In genomic region chr19:41364546-41365391, GRCh38 we compare ENCODE assay signal across 8 cellular contexts. TPM values are rescaled to one million over a fixed set of nuclear protein-coding genes. Genes with fewer than 3 reads are reported as not detected.
DNase-seq lines count a peak whose midpoint lies in the region; ATAC-seq and TF ChIP-seq lines count a peak whose summit lies in the region.

No MANE protein-coding gene starts in this region.

- no peaks in the 10 kb centered on the region for H3K27me3 ChIP-seq in WERI-Rb-1 (ENCODE audit: insufficient read depth, low read depth, severe bottlenecking)
- no peaks in the 10 kb centered on the region for H3K27me3 ChIP-seq in right cardiac atrium (ENCODE audit: control insufficient read depth, insufficient read depth)

- TF ChIP-seq CTCF in WERI-Rb-1 (IDR thresholded peaks at IDR 0.05; ENCODE audit: low read depth, low read length): no peak

- 0 out of 2 replicates have a peak, but pooled peaks cover 3% of the 10 kb centered on the region for H3K36me3 ChIP-seq in WERI-Rb-1

- peak overlapping the region; percentile 98 for H3K27ac Mint-ChIP-seq in T-helper 2 cell treated with Interferon-gamma antibody and Interleukin-4, amounts not matched to agents 5 μg/mL and 100 μg/mL, for 36 hours
- peak overlapping the region; percentile 99 for H3K27ac Mint-ChIP-seq in stimulated activated naive B cell treated with anti-CD40 and anti-IgM and Interleukin-4, amounts not matched to agents 10 μg/mL and 1 μg/mL and 100 μg/mL, for 72 hours

- H3K4me3 ChIP-seq in WERI-Rb-1 (ENCODE audit: low read depth, low read length) (peak overlapping the region; percentile 94), right cardiac atrium (ENCODE audit: low read length) (peak overlapping the region; percentile 87)

- peaks cover 24% of the 10 kb centered on the region for H3K4me1 Mint-ChIP-seq in T-helper 2 cell treated with Interferon-gamma antibody and Interleukin-4, amounts not matched to agents 5 μg/mL and 100 μg/mL, for 36 hours (ENCODE audit: low read depth)
- H3K4me1 Mint-ChIP-seq in stimulated activated naive B cell treated with anti-CD40 and anti-IgM and Interleukin-4, amounts not matched to agents 10 μg/mL and 1 μg/mL and 100 μg/mL, for 72 hours: peaks cover 20 to 27% of the 10 kb centered on the region in 2 donors

- ATAC-seq in right cardiac atrium (no peak), HG03342 (IDR thresholded peaks at IDR 0.05; ENCODE audit: unreplicated experiment) (no peak)
- ATAC-seq in stimulated activated naive B cell treated with anti-CD40 and anti-IgM and Interleukin-4, amounts not matched to agents 10 μg/mL and 1 μg/mL and 100 μg/mL, for 72 hours (replicated peaks): no peak

- H3K9me3 Mint-ChIP-seq in T-helper 2 cell treated with Interferon-gamma antibody and Interleukin-4, amounts not matched to agents 5 μg/mL and 100 μg/mL, for 36 hours: no peaks in the 10 kb centered on the region
- H3K9me3 Mint-ChIP-seq in stimulated activated naive B cell treated with anti-CD40 and anti-IgM and Interleukin-4, amounts not matched to agents 10 μg/mL and 1 μg/mL and 100 μg/mL, for 72 hours: no peaks in the 10 kb centered on the region

- WGBS in right cardiac atrium: 76% methylated on average over 13 of the region's 13 CpGs

- intact Hi-C loops in right cardiac atrium (cut with DNase I): no loop called here

- no peak for DNase-seq in T-helper 2 cell treated with Interferon-gamma antibody and Interleukin-4, amounts not matched to agents 5 μg/mL and 100 μg/mL, for 36 hours (ENCODE audit: low spot score)
- no peak for DNase-seq in T-helper 2 cell
- DNase-seq in WERI-Rb-1: no peak
- DNase-seq in right cardiac atrium: peak in 1 of 3 donors; percentile 3
- DNase-seq in stimulated activated naive B cell treated with anti-CD40 and anti-IgM and Interleukin-4, amounts not matched to agents 10 μg/mL and 1 μg/mL and 100 μg/mL, for 72 hours: no peak
- DNase-seq in GM03348 (ENCODE audit: low spot score): no peak
- no peak for DNase-seq in LoVo (ENCODE audit: low spot score)

- H3K4me3 Mint-ChIP-seq in T-helper 2 cell treated with Interferon-gamma antibody and Interleukin-4, amounts not matched to agents 5 μg/mL and 100 μg/mL, for 36 hours: peak overlapping the region; percentile 95
- peak overlapping the region; percentile 94 to 98 for H3K4me3 Mint-ChIP-seq in stimulated activated naive B cell treated with anti-CD40 and anti-IgM and Interleukin-4, amounts not matched to agents 10 μg/mL and 1 μg/mL and 100 μg/mL, for 72 hours

- no peaks in the 10 kb centered on the region for H3K27me3 Mint-ChIP-seq in T-helper 2 cell treated with Interferon-gamma antibody and Interleukin-4, amounts not matched to agents 5 μg/mL and 100 μg/mL, for 36 hours (ENCODE audit: low read depth)
- H3K27me3 Mint-ChIP-seq in stimulated activated naive B cell treated with anti-CD40 and anti-IgM and Interleukin-4, amounts not matched to agents 10 μg/mL and 1 μg/mL and 100 μg/mL, for 72 hours: no peaks in the 10 kb centered on the region

- peaks cover 7% of the 10 kb centered on the region for H3K36me3 Mint-ChIP-seq in T-helper 2 cell treated with Interferon-gamma antibody and Interleukin-4, amounts not matched to agents 5 μg/mL and 100 μg/mL, for 36 hours (ENCODE audit: low read depth)
- peaks cover under 1 to 8% of the 10 kb centered on the region in 2 donors for H3K36me3 Mint-ChIP-seq in stimulated activated naive B cell treated with anti-CD40 and anti-IgM and Interleukin-4, amounts not matched to agents 10 μg/mL and 1 μg/mL and 100 μg/mL, for 72 hours

- peaks cover 7% of the 10 kb centered on the region for H3K4me1 ChIP-seq in right cardiac atrium (ENCODE audit: control insufficient read depth, insufficient read depth, low read length)

- H3K9me3 ChIP-seq in WERI-Rb-1 (ENCODE audit: severe bottlenecking) (no peaks in the 10 kb centered on the region), right cardiac atrium (ENCODE audit: control insufficient read depth, low read length) (no peaks in the 10 kb centered on the region)

- peak overlapping the region; percentile 100 for H3K27ac ChIP-seq in WERI-Rb-1
- H3K27ac ChIP-seq in right cardiac atrium (ENCODE audit: low read length): peak overlapping the region; percentile 93

RNA-seq across cellular contexts. Expression of gene B9D2, which starts 0.8 kb away (rescaled TPM):
- total RNA-seq in right cardiac atrium: 1 to 10 TPM; 3.3 to 3.8 (median 3.5) TPM
- 5.1 TPM for polyA plus RNA-seq in right cardiac atrium

RNA-seq across cellular contexts. Expression of gene TGFB1, which starts 11.0 kb away (rescaled TPM):
- 10 to 100 TPM; 27.0 to 39.3 (median 33.3) TPM for total RNA-seq in right cardiac atrium
- 23.9 TPM for polyA plus RNA-seq in right cardiac atrium

RNA-seq across cellular contexts. Expression of gene TMEM91, which starts 11.6 kb away (rescaled TPM):
- total RNA-seq in right cardiac atrium: 1 to 10 TPM; 4.6 to 6.7 (median 5.8) TPM
- polyA plus RNA-seq in right cardiac atrium: 8.5 TPM

RNA-seq across cellular contexts. Expression of gene EXOSC5, which starts 32.4 kb away (rescaled TPM):
- 10 to 100 TPM in 2 of 4 donors, 1 to 10 TPM in 2; 8.6 to 12.6 (median 10.8) TPM for total RNA-seq in right cardiac atrium
- 12.2 TPM for polyA plus RNA-seq in right cardiac atrium

RNA-seq across cellular contexts. Expression of gene BCKDHA, which starts 32.8 kb away (rescaled TPM):
- 10 to 100 TPM; 21.0 to 36.1 (median 33.0) TPM for total RNA-seq in right cardiac atrium
- 50.4 TPM for polyA plus RNA-seq in right cardiac atrium
